In genomic region chr6:158559895-158560786, GRCh38 we compare ENCODE assay signal across 8 cellular contexts. TPM values are rescaled to one million over a fixed set of nuclear protein-coding genes. Genes with fewer than 3 reads are reported as not detected.
DNase-seq lines count a peak whose midpoint lies in the region; ATAC-seq and TF ChIP-seq lines count a peak whose summit lies in the region.

TSS of gene TMEM181 (plus strand) at chr6:158560091. CDS start at chr6:158560225, 134 bp downstream.

- intact Hi-C loops in lower leg skin (cut with DNase I; ENCODE audit: low total_unique reads), result no loop called here

- H3K4me3 ChIP-seq in lower leg skin (ENCODE audit: low read depth, poor library complexity, severe bottlenecking), result peak within 1 kb of the TSS; percentile 89

- TF ChIP-seq POLR2A in lower leg skin (IDR thresholded peaks at IDR 0.05), result no peak

- peak; percentile 83 for DNase-seq in Ammon's horn (ENCODE audit: low spot score)
- DNase-seq in NCI-H526 treated with DMSO at 0.1 percent for 48 hours (lab: John Stamatoyannopoulos, UW), result peak; percentile 74
- DNase-seq in activated CD4-positive, alpha-beta T cell treated with anti-CD3 and anti-CD28 coated beads, Interleukin-2, amount 50 U/mL, for 48 hours, result peak; percentile 84 to 87
- peak; percentile 65 to 85 for DNase-seq in dermis microvascular lymphatic vessel endothelial cell (ENCODE audit: low read depth in 2 of 2)
- peak; percentile 76 to 96 for DNase-seq in lower leg skin (ENCODE audit: low spot score in 2 of 2)
- DNase-seq in stimulated activated CD4-positive, alpha-beta T cell treated with anti-CD3 and anti-CD28 coated beads, Interleukin-4, amount 100 ng/mL, for 48 hours (ENCODE audit: low read depth in 2 of 2), result peak; percentile 78 to 82

- ATAC-seq in GM19025 (IDR thresholded peaks at IDR 0.05; ENCODE audit: low read depth, unreplicated experiment) (peak; percentile 84), HG03342 (IDR thresholded peaks at IDR 0.05; ENCODE audit: unreplicated experiment) (peak; percentile 86)

- TF ChIP-seq CTCF in lower leg skin (IDR thresholded peaks at IDR 0.05), result no peak

- WGBS in lower leg skin, 2 donors, result 1% methylated on average over 28 to 33 of the region's 118 CpGs

RNA-seq across cellular contexts. Expression of gene TMEM181, which starts in this region (rescaled TPM):
- total RNA-seq in dermis microvascular lymphatic vessel endothelial cell (32.2 and 40.0 TPM in 2 replicates), lower leg skin (10 to 100 TPM; 12.8 to 20.8 (median 17.2) TPM)

Comparison
In these comparisons a context has a peak if more than half of its experiments do, and no peak if none do; other contexts are left out.
1. Peak in every context shown above with its lines: DNase-seq, ATAC-seq and H3K4me3 ChIP-seq.